In genomic region chr14:102479107-102479506, GRCh38 we compare ENCODE assay signal across 1 cellular context.
TF ChIP-seq lines count a peak whose summit lies in the region.

No MANE protein-coding gene starts in this region.

TF ChIP-seq in liver, 16 proteins besides CTCF, POLR2A, EP300 and RAD21 (continued from another document):
- TF ChIP-seq ATF3 (IDR thresholded peaks at IDR 0.05) (no peak), RXRA (IDR thresholded peaks at IDR 0.05) (no peak), ZBTB33 (IDR thresholded peaks at IDR 0.05) (no peak), HNF4G (IDR thresholded peaks at IDR 0.05) (no peak), EGR1 (IDR thresholded peaks at IDR 0.05; ENCODE audit: low read depth in 2 of 2) (no peak)
